In genomic region chr16:55941552-55941951, GRCh38 we compare ENCODE assay signal across 34 cellular contexts.
DNase-seq lines count a peak whose midpoint lies in the region; ATAC-seq, FAIRE-seq and TF ChIP-seq lines count a peak whose summit lies in the region.
"Had no signal": no experiment of that assay in that cellular context is flagged by ENCODE, and none has a peak within 500 bp of the region (broad histone marks: within the 10 kb centered on the region; RNA-seq: fewer than 3 reads in every experiment).

No MANE protein-coding gene starts in this region.

- H3K9ac ChIP-seq in HepG2 (ENCODE audit: insufficient read depth, low read depth, low read length) (no peak overlapping the region), IMR-90 (ENCODE audit: low read depth, low read length) (no peak overlapping the region), K562 (ENCODE audit: insufficient read depth in 1 of 2, low read depth in 2 of 2, low read length in 2 of 2) (no peak overlapping the region)
- H3K9ac ChIP-seq: BLaER1; BLaER1 treated with 17β-estradiol and CSF1 and Interleukin-3, amounts not matched to agents 10 nM and 100 nM had no signal

- no peak overlapping the region for H3K14ac ChIP-seq in IMR-90 (replicated peaks; ENCODE audit: low read depth, low read length)

- TF ChIP-seq EP300 in HepG2 (IDR thresholded peaks at IDR 0.05; ENCODE audit: low read depth in 2 of 2, low read length in 2 of 2) (no peak), HepG2 (CRISPR knock-in tag; IDR thresholded peaks at IDR 0.05; ENCODE audit: borderline replicate concordance) (no peak), A549 (IDR thresholded peaks at IDR 0.05) (no peak), K562 (IDR thresholded peaks at IDR 0.05; ENCODE audit: low read length) (no peak)

- CTCF ChIA-PET in HepG2 (lab: Yijun Ruan, JAX; ENCODE audit: low intra/inter-chr PET ratio, low total read pairs) (no interaction called here), A549 (lab: Yijun Ruan, JAX) (interaction anchor here (1.7 to 4.4 kb wide), 2 partner anchors 338 to 476 kb away, joined by 5 to 23 read pairs; no protein-coding TSS in a partner anchor), IMR-90 (lab: Yijun Ruan, JAX) (interaction anchor here (4.4 kb wide), 1 partner anchor 377 kb away, joined by 19 read pairs; no protein-coding TSS in a partner anchor), K562 (lab: Yijun Ruan, JAX; ENCODE audit: low intra/inter-chr PET ratio) (no interaction called here)

- H4K91ac ChIP-seq in IMR-90 (ENCODE audit: insufficient read depth, low read depth, low read length): no peak overlapping the region

- H3K4me2 ChIP-seq in HepG2 (ENCODE audit: low read depth, low read length): no peak overlapping the region
- H3K4me2 ChIP-seq in A549: no peak overlapping the region
- no peak overlapping the region for H3K4me2 ChIP-seq in IMR-90 (ENCODE audit: low read depth, low read length)
- H3K4me2 ChIP-seq in K562 (ENCODE audit: insufficient read depth, low read length): no peak overlapping the region
- H3K4me2 ChIP-seq: BLaER1; BLaER1 treated with 17β-estradiol and CSF1 and Interleukin-3, amounts not matched to agents 10 nM and 100 nM had no signal

- H3K27me3 ChIP-seq in HepG2 (ENCODE audit: control insufficient read depth in 1 of 2, insufficient read depth in 2 of 2, low read length in 2 of 2) (no peaks in the 10 kb centered on the region; a peak in 1 of 5 replicates), right lobe of liver (no peaks in the 10 kb centered on the region), IMR-90 (ENCODE audit: control insufficient read depth, insufficient read depth, low read length) (no peaks in the 10 kb centered on the region), K562 (ENCODE audit: control insufficient read depth in 2 of 2, insufficient read depth in 2 of 2, low read length in 2 of 2) (no peaks in the 10 kb centered on the region)
- H3K27me3 ChIP-seq: BE2C; BLaER1; BLaER1 treated with 17β-estradiol and CSF1 and Interleukin-3, amounts not matched to agents 10 nM and 100 nM had no signal

- no peak overlapping the region for H2BK20ac ChIP-seq in IMR-90 (ENCODE audit: low read depth, low read length)

- TF ChIP-seq POLR2A in HepG2 (IDR thresholded peaks at IDR 0.05; ENCODE audit: insufficient read depth in 1 of 2, low read depth in 2 of 2, low read length in 2 of 2) (no peak), right lobe of liver (IDR thresholded peaks at IDR 0.05) (no peak), A549 (IDR thresholded peaks at IDR 0.05; ENCODE audit: low read length) (no peak), IMR-90 (IDR thresholded peaks at IDR 0.05; ENCODE audit: low read depth, low read length) (no peak), K562 (conservative IDR thresholded peaks at IDR 0.05) (no peak)

- H3K4me1 ChIP-seq in HepG2 (ENCODE audit: insufficient read depth, low read length) (no peaks in the 10 kb centered on the region), right lobe of liver (no peaks in the 10 kb centered on the region), A549 (no peaks in the 10 kb centered on the region), IMR-90 (ENCODE audit: control insufficient read depth, insufficient read depth, low read length) (no peaks in the 10 kb centered on the region), K562 (replicated peaks in 1 of 2; ENCODE audit: control insufficient read depth in 2 of 2, insufficient read depth in 2 of 2, low read length in 2 of 2) (no peaks in the 10 kb centered on the region)

- H4K5ac ChIP-seq in IMR-90 (ENCODE audit: low read depth, low read length): no peak overlapping the region

- H3K23ac ChIP-seq in IMR-90 (ENCODE audit: low read depth, low read length): no peak overlapping the region

- ATAC-seq in HepG2: no peak
- ATAC-seq in right lobe of liver: no peak
- no peak for ATAC-seq in A549
- ATAC-seq in IMR-90 (ENCODE audit: low read depth): no peak
- ATAC-seq in K562: no peak
- ATAC-seq in GM19035 (IDR thresholded peaks at IDR 0.05; ENCODE audit: unreplicated experiment): no peak
- ATAC-seq: CD8-positive, alpha-beta T cell had no signal

- no peak overlapping the region for H4K8ac ChIP-seq in IMR-90 (ENCODE audit: low read depth in 2 of 2, low read length in 2 of 2)

- dilution Hi-C loops in IMR-90 (cut with HindIII; ENCODE audit: low sequenced_read_pairs, unreplicated experiment): no loop called here

- no peaks in the 10 kb centered on the region for H3K79me2 ChIP-seq in HepG2 (ENCODE audit: insufficient read depth, low read length)
- no peaks in the 10 kb centered on the region for H3K79me2 ChIP-seq in K562 (ENCODE audit: control insufficient read depth, insufficient read depth, low read length)

- H3K9me3 ChIP-seq in HepG2 (ENCODE audit: low read length) (no peaks in the 10 kb centered on the region), right lobe of liver (no peaks in the 10 kb centered on the region), A549 (no peaks in the 10 kb centered on the region; the same call in 2 of the 3 replicates), IMR-90 (ENCODE audit: control insufficient read depth, insufficient read depth, low read length) (no peaks in the 10 kb centered on the region), K562 (replicated peaks; ENCODE audit: control insufficient read depth, insufficient read depth, low read depth, low read length) (no peaks in the 10 kb centered on the region)
- H3K9me3 ChIP-seq: BE2C, BLaER1, Caco-2 had no signal

- H4K20me1 ChIP-seq in HepG2 (ENCODE audit: insufficient read depth, low read length) (no peaks in the 10 kb centered on the region), IMR-90 (ENCODE audit: insufficient read depth, low read length) (no peaks in the 10 kb centered on the region), K562 (replicated peaks; ENCODE audit: control insufficient read depth, insufficient read depth, low read length) (0 out of 2 replicates have a peak, but pooled peaks cover 3% of the 10 kb centered on the region)
- H4K20me1 ChIP-seq: BLaER1; BLaER1 treated with 17β-estradiol and CSF1 and Interleukin-3, amounts not matched to agents 10 nM and 100 nM had no signal

- no peak overlapping the region for H3K56ac ChIP-seq in IMR-90 (ENCODE audit: extremely low read depth, insufficient read depth, low read length)

- no peak overlapping the region for H2AK9ac ChIP-seq in IMR-90 (replicated peaks; ENCODE audit: low read depth, low read length, poor library complexity)

- DNase-seq in HepG2 (ENCODE audit: low spot score): no peak
- no peak for DNase-seq in right lobe of liver
- no peak for DNase-seq in A549 (ENCODE audit: low read depth in 1 of 2, low spot score in 1 of 2)
- no peak for DNase-seq in IMR-90
- DNase-seq in K562 (ENCODE audit: extremely low read depth in 1 of 4, low spot score in 3 of 4): no peak
- DNase-seq in NCI-H2081 (lab: John Stamatoyannopoulos, UW): no peak
- DNase-seq in GM19239 (ENCODE audit: insufficient read length, low spot score): no peak
- DNase-seq: 8988T; ACHN; AML-193; BE2C; C1 segment of cervical spinal cord; Caco-2; Calu3; CD4-positive, alpha-beta memory T cell; CD4-positive, alpha-beta T cell; CD4-positive, CD25-positive, alpha-beta regulatory T cell; CD8-positive, alpha-beta memory T cell; CD8-positive, alpha-beta T cell; COR-L47; DMS 273 treated with DMSO at 0.1 percent for 48 hours; DMS153; DMS53; DMS79; DMS79 treated with DMSO at 0.1 percent for 48 hours; DND-41; EL had no signal

- POLR2A ChIA-PET in HepG2 (lab: Yijun Ruan, JAX): no interaction called here
- POLR2A ChIA-PET in A549 (lab: Yijun Ruan, JAX): no interaction called here
- POLR2A ChIA-PET in IMR-90 (lab: Charles Lee; ENCODE audit: unreplicated experiment): no interaction called here
- POLR2A ChIA-PET in K562 (lab: Yijun Ruan, JAX): no interaction called here

- BruUV-seq in HepG2 (replicated peaks; lab: Mats Ljungman, UMichigan) (no TSS peak), IMR-90 (replicated peaks; lab: Mats Ljungman, UMichigan) (no TSS peak), K562 (replicated peaks; lab: Mats Ljungman, UMichigan) (no TSS peak)

- no peak overlapping the region for H2BK5ac ChIP-seq in IMR-90 (ENCODE audit: low read depth, low read length, poor library complexity, severe bottlenecking)

- H3K4me3 ChIP-seq in HepG2 (replicated peaks in 1 of 3; ENCODE audit: insufficient read depth in 1 of 3, low read depth in 2 of 3, low read length in 3 of 3) (no peak overlapping the region), right lobe of liver (no peak overlapping the region), A549 (no peak overlapping the region), IMR-90 (ENCODE audit: insufficient read depth, low read depth, low read length) (no peak overlapping the region), K562 (no peak overlapping the region)
- H3K4me3 ChIP-seq: BLaER1; BLaER1 treated with 17β-estradiol and CSF1 and Interleukin-3, amounts not matched to agents 10 nM and 100 nM had no signal

- H2BK120ac ChIP-seq in IMR-90 (ENCODE audit: low read depth, low read length): no peak overlapping the region

- no peak for FAIRE-seq in HepG2 (lab: Jason Lieb, UNC)
- FAIRE-seq in A549 (lab: Jason Lieb, UNC): no peak
- no peak for FAIRE-seq in K562 (lab: Jason Lieb, UNC)
- no peak for FAIRE-seq in GM19239 (lab: Jason Lieb, UNC)
- FAIRE-seq: A204.1, D721Med had no signal

- no peak overlapping the region for H3K27ac ChIP-seq in HepG2 (ENCODE audit: extremely low read length, insufficient read depth, low read length)
- no peak overlapping the region for H3K27ac ChIP-seq in right lobe of liver
- H3K27ac ChIP-seq in A549: no peak overlapping the region
- H3K27ac ChIP-seq in IMR-90 (ENCODE audit: insufficient read depth, low read length): no peak overlapping the region
- no peak overlapping the region for H3K27ac ChIP-seq in K562 (ENCODE audit: extremely low read depth, low read depth, low read length)
- H3K27ac ChIP-seq: 22Rv1; BLaER1; BLaER1 treated with 17β-estradiol and CSF1 and Interleukin-3, amounts not matched to agents 10 nM and 100 nM; C4-2B had no signal

- no peak overlapping the region for H2BK15ac ChIP-seq in IMR-90 (ENCODE audit: low read depth, low read length)

- TF ChIP-seq RAD21 in HepG2 (CRISPR knock-in tag; IDR thresholded peaks at IDR 0.05) (no peak), A549 (conservative IDR thresholded peaks at IDR 0.05 in 1 of 2, IDR thresholded peaks at IDR 0.05 in 1 of 2) (no peak), IMR-90 (IDR thresholded peaks at IDR 0.05; ENCODE audit: low read length) (no peak), K562 (CRISPR knock-in tag; conservative IDR thresholded peaks at IDR 0.05 in 1 of 2, IDR thresholded peaks at IDR 0.05 in 1 of 2) (no peak)

- H2AK5ac ChIP-seq in IMR-90 (ENCODE audit: low read depth, low read length): no peak overlapping the region

- no peak overlapping the region for H2AFZ ChIP-seq in HepG2 (ENCODE audit: low read length)
- no peak overlapping the region for H2AFZ ChIP-seq in IMR-90 (replicated peaks; ENCODE audit: low read length, poor library complexity)
- H2AFZ ChIP-seq in K562 (ENCODE audit: low read depth, low read length): no peak overlapping the region

- no peaks in the 10 kb centered on the region for H3K79me1 ChIP-seq in IMR-90 (ENCODE audit: low read depth in 1 of 2, low read length in 2 of 2)

- no peak overlapping the region for H3K4ac ChIP-seq in IMR-90 (ENCODE audit: low read depth, low read length)

- no peak overlapping the region for H3K18ac ChIP-seq in IMR-90 (ENCODE audit: low read depth, low read length)

- 0% methylated on average over 2 of the region's 2 CpGs for WGBS in HepG2 (ENCODE audit: low lambda C conversion rate)
- WGBS in right lobe of liver (ENCODE audit: insufficient coverage, low coverage, low lambda C conversion rate, missing lambda C conversion rate): 27% methylated on average over 2 of the region's 2 CpGs
- WGBS in A549 (ENCODE audit: missing lambda C conversion rate): 1% methylated on average over 2 of the region's 2 CpGs
- no CpG with 5 or more reads among the region's 2 CpGs for WGBS in IMR-90 (ENCODE audit: extremely low coverage in 2 of 2, insufficient read length in 1 of 2), 2 experiments
- 0% methylated on average over 2 of the region's 2 CpGs for WGBS in K562 (ENCODE audit: insufficient coverage, low coverage, missing lambda C conversion rate)

- H3K36me3 ChIP-seq in HepG2 (replicated peaks in 1 of 2; ENCODE audit: control insufficient read depth in 1 of 2, insufficient read depth in 2 of 2, low read length in 2 of 2): no peaks in the 10 kb centered on the region
- no peaks in the 10 kb centered on the region for H3K36me3 ChIP-seq in right lobe of liver
- H3K36me3 ChIP-seq in IMR-90 (ENCODE audit: control insufficient read depth, insufficient read depth, low read length): no peaks in the 10 kb centered on the region
- H3K36me3 ChIP-seq in K562 (ENCODE audit: control insufficient read depth, insufficient read depth, low read length): no peaks in the 10 kb centered on the region
- H3K36me3 ChIP-seq: BE2C; BLaER1; BLaER1 treated with 17β-estradiol and CSF1 and Interleukin-3, amounts not matched to agents 10 nM and 100 nM had no signal

- H3K9me1 ChIP-seq in IMR-90 (ENCODE audit: insufficient read depth, low read length): no peaks in the 10 kb centered on the region
- no peaks in the 10 kb centered on the region for H3K9me1 ChIP-seq in K562 (ENCODE audit: control insufficient read depth, insufficient read depth, low read length)

- intact Hi-C loops in HepG2 (cut with micrococcal nuclease; ENCODE audit: unreplicated experiment) (no loop called here), right lobe of liver (cut with DNase I) (no loop called here), IMR-90 (cut with micrococcal nuclease) (loop anchor here (5.0 kb wide), 1 partner anchor 761 kb away; no protein-coding TSS in a partner anchor), K562 (cut with micrococcal nuclease) (loop anchor here (10.0 kb wide), 1 partner anchor 477 kb away; no protein-coding TSS in a partner anchor)

- in situ Hi-C loops in HepG2 (cut with HindIII; ENCODE audit: extremely low pct_ligation_motif_present, low pct_unique_long_range_greater_than_20kb): no loop called here
- in situ Hi-C loops in IMR-90 (cut with MboI; ENCODE audit: low sequenced_read_pairs): loop anchor here (25.0 kb wide), 1 partner anchor 771 kb away; no protein-coding TSS in a partner anchor
- in situ Hi-C loops in K562 (cut with MboI): no loop called here

- TF ChIP-seq CTCF in HepG2 (CRISPR knock-in tag; IDR thresholded peaks at IDR 0.05) (no peak), right lobe of liver (IDR thresholded peaks at IDR 0.05) (no peak), A549 (IDR thresholded peaks at IDR 0.05) (no peak), IMR-90 (conservative IDR thresholded peaks at IDR 0.05; ENCODE audit: low read depth, low read length) (no peak), K562 (IDR thresholded peaks at IDR 0.05 in 2 of 3, conservative IDR thresholded peaks at IDR 0.05 in 1 of 3; ENCODE audit: insufficient read depth in 2 of 3, low read depth in 1 of 3, low read length in 3 of 3) (no peak)

Comparison
In these comparisons a context has a peak if more than half of its experiments do, and no peak if none do; other contexts are left out.
1. CTCF ChIA-PET loops: an anchor here in A549 (1.7 to 4.4 kb wide) and IMR-90 (4.4 kb wide); none called in HepG2 and K562.
2. intact Hi-C loops: an anchor here in IMR-90 (5.0 kb wide) and K562 (10.0 kb wide); none called in HepG2 and right lobe of liver.
3. Of the 241 proteins assayed by ChIP-seq in both HepG2 and K562: peak only in HepG2: none; only in K562: MAFG; in both: MAFF and MAFK; in neither: 238.